Comparison of ENCODE assay signal across 19 cellular contexts in the genomic region with DNA sequence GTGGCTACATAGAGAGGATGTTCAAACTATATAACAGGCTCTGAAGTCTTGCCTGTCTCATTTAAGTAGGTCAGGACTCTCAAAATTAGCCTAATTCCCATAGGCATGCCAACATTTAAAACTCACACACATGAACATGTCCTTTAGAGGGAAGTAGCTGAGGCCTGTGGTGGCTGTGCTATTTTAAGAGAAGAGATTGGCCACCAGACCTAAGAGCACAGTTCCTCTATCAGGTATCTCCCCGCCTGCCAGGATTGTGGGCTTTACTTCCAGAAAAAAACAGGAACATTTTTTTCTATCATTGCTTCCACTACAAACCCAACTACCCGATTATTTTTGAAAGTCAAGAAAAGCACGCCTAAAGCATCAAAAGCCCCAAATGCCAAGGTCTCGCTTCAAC. TPM values are rescaled to one million over a fixed set of nuclear protein-coding genes. Genes with fewer than 3 reads are reported as not detected.
A peak's percentile ranks its signal among the peaks of the same experiment; 100 is the strongest.
DNase-seq lines count a peak whose midpoint lies in the region; ATAC-seq, FAIRE-seq and TF ChIP-seq lines count a peak whose summit lies in the region.
"Had no signal": no experiment of that assay in that cellular context is flagged by ENCODE, and none has a peak within 500 bp of the region (broad histone marks: within the 10 kb centered on the region; RNA-seq: fewer than 3 reads in every experiment).

No MANE protein-coding gene starts in this region.

- FAIRE-seq in small intestine (lab: Jason Lieb, UNC): no peak

- peaks cover 39% of the 10 kb centered on the region for H3K36me3 Mint-ChIP-seq in nephron progenitor cell (ENCODE audit: low read depth)
- H3K36me3 Mint-ChIP-seq: activated naive CD8-positive, alpha-beta T cell treated with anti-CD3 and anti-CD28 coated beads, Interleukin-2, amount 10 ng/mL, durations not matched to agents 7 days and 5 days had no signal

- 75 to 91% (median 90%) methylated on average over 4 of the region's 4 CpGs for WGBS in small intestine, 3 donors

- no peaks in the 10 kb centered on the region for H3K27me3 Mint-ChIP-seq in nephron progenitor cell (ENCODE audit: low read depth, poor library complexity)
- H3K27me3 Mint-ChIP-seq: activated CD4-positive, alpha-beta T cell treated with anti-CD3 and anti-CD28 coated beads, Interleukin-2, amount 10 ng/mL, durations not matched to agents 7 days and 5 days; activated naive CD8-positive, alpha-beta T cell treated with anti-CD3 and anti-CD28 coated beads, Interleukin-2, amount 10 ng/mL, durations not matched to agents 7 days and 5 days; CD4-positive, alpha-beta memory T cell had no signal

- no peaks in the 10 kb centered on the region for H3K9me3 ChIP-seq in small intestine (ENCODE audit: control insufficient read depth, low read depth)
- H3K9me3 ChIP-seq: sigmoid colon had no signal

- no peak overlapping the region for H3K4me3 ChIP-seq in coronary artery
- no peak overlapping the region for H3K4me3 ChIP-seq in small intestine (ENCODE audit: low read depth in 1 of 2, low read length in 2 of 2)
- H3K4me3 ChIP-seq: lung, sigmoid colon had no signal

- DNase-seq in NOMO-1 treated with DMSO at 0.1 percent for 48 hours (lab: John Stamatoyannopoulos, UW; ENCODE audit: unreplicated experiment) (peak; percentile 61), coronary artery (ENCODE audit: low spot score) (peak; percentile 56), nephron progenitor cell (no peak), NCI-H2081 treated with DMSO at 0.1 percent for 48 hours (lab: John Stamatoyannopoulos, UW) (no peak), small intestine (no peak)
- DNase-seq: activated CD4-positive, alpha-beta T cell treated with anti-CD3 and anti-CD28 coated beads, Interleukin-2, amount 10 ng/mL, durations not matched to agents 7 days and 5 days; activated naive CD8-positive, alpha-beta T cell treated with anti-CD3 and anti-CD28 coated beads, Interleukin-2, amount 10 ng/mL, durations not matched to agents 7 days and 5 days; activated T-cell treated with anti-CD3 and anti-CD28 coated beads, Interleukin-2, amount 50 U/mL, for 1 hour; CD4-positive, alpha-beta memory T cell; central memory CD4-positive, alpha-beta T cell; HCEC 1CT; NCI-H146; NCI-H510A; sigmoid colon; stimulated activated CD4-positive, alpha-beta T cell treated with anti-CD3 and anti-CD28 coated beads, Interleukin-4, amount 100 ng/mL, for 4 hours; T-helper 17 cell had no signal

- TF ChIP-seq CTCF in coronary artery (IDR thresholded peaks at IDR 0.05): no peak
- no peak for TF ChIP-seq CTCF in nephron progenitor cell (IDR thresholded peaks at IDR 0.05)

- peaks cover 3 to 9% of the 10 kb centered on the region in 2 donors for H3K4me1 ChIP-seq in small intestine (ENCODE audit: control insufficient read depth in 2 of 2, insufficient read depth in 1 of 2, low read depth in 1 of 2, low read length in 1 of 2)

- H3K27ac ChIP-seq in coronary artery: peak overlapping the region in 1 of 2 donors; percentile 65
- no peak overlapping the region for H3K27ac ChIP-seq in small intestine (ENCODE audit: low read depth in 1 of 2, low read length in 1 of 2)
- H3K27ac ChIP-seq: sigmoid colon had no signal

- peaks cover 20% of the 10 kb centered on the region for H3K4me1 Mint-ChIP-seq in nephron progenitor cell
- H3K4me1 Mint-ChIP-seq: activated CD4-positive, alpha-beta T cell treated with anti-CD3 and anti-CD28 coated beads, Interleukin-2, amount 10 ng/mL, durations not matched to agents 7 days and 5 days; activated naive CD8-positive, alpha-beta T cell treated with anti-CD3 and anti-CD28 coated beads, Interleukin-2, amount 10 ng/mL, durations not matched to agents 7 days and 5 days; CD4-positive, alpha-beta memory T cell had no signal

- H3K27ac Mint-ChIP-seq in nephron progenitor cell: peak overlapping the region; percentile 41
- H3K27ac Mint-ChIP-seq: activated CD4-positive, alpha-beta T cell treated with anti-CD3 and anti-CD28 coated beads, Interleukin-2, amount 10 ng/mL, durations not matched to agents 7 days and 5 days; activated naive CD8-positive, alpha-beta T cell treated with anti-CD3 and anti-CD28 coated beads, Interleukin-2, amount 10 ng/mL, durations not matched to agents 7 days and 5 days; CD4-positive, alpha-beta memory T cell; T-helper 17 cell had no signal

- ATAC-seq in HG03442 (IDR thresholded peaks at IDR 0.05; ENCODE audit: unreplicated experiment): no peak
- ATAC-seq in HG03135 (IDR thresholded peaks at IDR 0.05; ENCODE audit: unreplicated experiment): no peak
- ATAC-seq: T-helper 17 cell had no signal

- no peaks in the 10 kb centered on the region for H3K27me3 ChIP-seq in small intestine (ENCODE audit: control insufficient read depth in 2 of 2, insufficient read depth in 2 of 2, low read length in 2 of 2)
- H3K27me3 ChIP-seq: sigmoid colon had no signal

- H3K36me3 ChIP-seq in small intestine (ENCODE audit: control insufficient read depth in 2 of 2, insufficient read depth in 2 of 2, low read length in 2 of 2): peaks cover 0 to 12% of the 10 kb centered on the region in 2 donors

- H3K9me3 Mint-ChIP-seq in nephron progenitor cell: no peaks in the 10 kb centered on the region
- H3K9me3 Mint-ChIP-seq: activated CD4-positive, alpha-beta T cell treated with anti-CD3 and anti-CD28 coated beads, Interleukin-2, amount 10 ng/mL, durations not matched to agents 7 days and 5 days; activated naive CD8-positive, alpha-beta T cell treated with anti-CD3 and anti-CD28 coated beads, Interleukin-2, amount 10 ng/mL, durations not matched to agents 7 days and 5 days; CD4-positive, alpha-beta memory T cell had no signal

- H3K4me3 Mint-ChIP-seq in nephron progenitor cell: no peak overlapping the region
- H3K4me3 Mint-ChIP-seq: activated CD4-positive, alpha-beta T cell treated with anti-CD3 and anti-CD28 coated beads, Interleukin-2, amount 10 ng/mL, durations not matched to agents 7 days and 5 days; activated naive CD8-positive, alpha-beta T cell treated with anti-CD3 and anti-CD28 coated beads, Interleukin-2, amount 10 ng/mL, durations not matched to agents 7 days and 5 days; CD4-positive, alpha-beta memory T cell; T-helper 17 cell had no signal

RNA-seq across cellular contexts. Expression of a gene that starts 15.4 kb away (rescaled TPM):
- polyA plus RNA-seq in small intestine: 100 to 1,000 TPM in 2 of 3 donors, 10 to 100 TPM in 1; 39.4 to 150 (median 112) TPM

RNA-seq across cellular contexts. Expression of a gene that starts 46.1 kb away (rescaled TPM):
- 1 to 10 TPM; 6.9 to 8.2 (median 8.1) TPM for polyA plus RNA-seq in small intestine

RNA-seq across cellular contexts. Expression of a gene that starts 53.9 kb away (rescaled TPM):
- 1 to 10 TPM; 6.0 to 8.2 (median 7.3) TPM for polyA plus RNA-seq in small intestine

Comparison
In these comparisons a context has a peak if more than half of its experiments do, and no peak if none do; other contexts are left out.
1. DNase-seq: peak in NOMO-1 treated with DMSO at 0.1 percent for 48 hours (single experiment) and coronary artery (single experiment); none in nephron progenitor cell (single experiment), NCI-H2081 treated with DMSO at 0.1 percent for 48 hours (single experiment) and small intestine (single experiment).